8 cellular contexts compared by ENCODE assay signal in genomic region chr15:55289573-55290360, GRCh38. TPM values are rescaled to one million over a fixed set of nuclear protein-coding genes. Genes with fewer than 3 reads are reported as not detected.
DNase-seq lines count a peak whose midpoint lies in the region; ATAC-seq and TF ChIP-seq lines count a peak whose summit lies in the region.

TSS of gene RAB27A (minus strand) at chr15:55289813. CDS start at chr15:55234934, 54,879 bp downstream.

- no peaks in the 10 kb centered on the region for H3K27me3 ChIP-seq in lung (ENCODE audit: control insufficient read depth, insufficient read depth)

- ATAC-seq in HG02798 (IDR thresholded peaks at IDR 0.05; ENCODE audit: poor library complexity, unreplicated experiment), result peak; percentile 81
- peak; percentile 91 for ATAC-seq in lung (ENCODE audit: insufficient read depth, low FRiP score)

- peaks cover 0 to 2% of the 10 kb centered on the region in 2 donors for H3K4me1 ChIP-seq in lung (ENCODE audit: control insufficient read depth in 2 of 2, insufficient read depth in 2 of 2, low read length in 2 of 2)

- TF ChIP-seq CTCF in lung (IDR thresholded peaks at IDR 0.05; ENCODE audit: control extremely low read depth, extremely low read depth), result no peak

- DNase-seq in NCI-H345 (lab: John Stamatoyannopoulos, UW) (peak; percentile 50), NCI-H345 treated with DMSO at 0.1 percent for 48 hours (lab: John Stamatoyannopoulos, UW; ENCODE audit: unreplicated experiment) (no peak), NCI-H2171 (lab: John Stamatoyannopoulos, UW) (peak; percentile 35), dermis blood vessel endothelial cell (peak; percentile 82), lung (ENCODE audit: low spot score) (peak; percentile 83)
- peak; percentile 60 to 71 for DNase-seq in activated CD4-positive, alpha-beta T cell treated with anti-CD3 and anti-CD28 coated beads, Interleukin-2, amount 50 U/mL, for 24 hours (ENCODE audit: low read depth in 1 of 2, low spot score in 1 of 2)
- peak; percentile 65 for DNase-seq in stimulated activated CD8-positive, alpha-beta memory T cell treated with anti-CD3 and anti-CD28 coated beads, Interleukin-12 subunit alpha, Interleukin-12 subunit beta, amount 100 ng/mL, for 1 hour (ENCODE audit: low read depth)

- no peaks in the 10 kb centered on the region for H3K36me3 ChIP-seq in lung (ENCODE audit: control insufficient read depth in 2 of 2, insufficient read depth in 2 of 2, low read length in 2 of 2)

- whole genome bisulfite sequencing in lung, 2 donors, result 0% methylated on average over 72 to 85 of the region's 85 CpGs

- no peaks in the 10 kb centered on the region for H3K9me3 ChIP-seq in lung (ENCODE audit: control insufficient read depth in 2 of 2, insufficient read depth in 1 of 2, low read length in 1 of 2)

- H3K27ac ChIP-seq in lung (ENCODE audit: low read depth in 1 of 2, low read length in 1 of 2), result peak within 1 kb of the TSS; percentile 38 to 97

- H3K4me3 ChIP-seq in lung, result peak within 1 kb of the TSS; percentile 90

RNA-seq across cellular contexts. Expression of gene RAB27A, which starts in this region (rescaled TPM):
- total RNA-seq in dermis blood vessel endothelial cell (12.3 and 27.4 TPM in 2 replicates), lung (10 to 100 TPM; 55.1 to 71.7 TPM)
- polyA plus RNA-seq in lung, result 10 to 100 TPM; 24.4 to 77.1 TPM
